ENCODE assay signal across 8 cellular contexts in the genomic region with DNA sequence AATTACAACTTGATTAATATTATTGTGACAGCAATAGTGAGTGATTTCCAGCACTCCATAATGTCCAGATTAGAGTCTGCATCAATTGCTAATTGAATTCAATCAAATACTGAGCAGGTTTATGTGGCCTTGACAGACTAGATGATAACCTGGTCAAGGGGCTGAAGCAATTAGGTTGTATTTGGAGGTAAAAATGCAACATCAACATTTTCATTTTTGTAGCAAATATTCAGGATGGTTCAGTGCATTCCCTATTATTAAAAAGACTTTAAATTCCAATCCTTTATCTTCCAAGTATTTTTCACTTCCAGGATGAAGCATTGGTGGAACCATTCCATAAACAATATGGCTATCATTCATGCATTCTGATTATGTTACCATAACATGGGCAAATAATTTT.
"Had no signal": no experiment of that assay in that cellular context is flagged by ENCODE, and none has a peak within 500 bp of the region (broad histone marks: within the 10 kb centered on the region; RNA-seq: fewer than 3 reads in every experiment).

No MANE protein-coding gene starts in this region.

- FAIRE-seq: G401.6, GM12878, GM12891, GM12892, GM18507, GM19239 had no signal

- ATAC-seq: GM12878 had no signal

- DNase-seq: GDM1, GF-D8 had no signal

- H3K4me3 ChIP-seq: GM12878 had no signal
